ENCODE assay signal across 2 cellular contexts in genomic region chr14:25049559-25050493, GRCh38.
TF ChIP-seq lines count a peak whose summit lies in the region.

Gene STXBP6 (minus strand): TSS chr14:25050147. CDS start chr14:24974818, 75,329 bp downstream.

TF ChIP-seq in GM12891, 5 proteins besides CTCF, POLR2A, EP300 and RAD21 (continued from another document):
- no peak for TF ChIP-seq SPI1 (IDR thresholded peaks at IDR 0.05; ENCODE audit: low read depth, low read length)
- no peak for TF ChIP-seq PAX5 (IDR thresholded peaks at IDR 0.05; ENCODE audit: insufficient read depth, low read length, severe bottlenecking)

TF ChIP-seq in IMR-90, 13 proteins besides CTCF, POLR2A, EP300 and RAD21 (continued from another document):
- no peak for TF ChIP-seq USF2 (IDR thresholded peaks at IDR 0.05; ENCODE audit: low read depth, low read length)
- TF ChIP-seq MAZ (IDR thresholded peaks at IDR 0.05; ENCODE audit: borderline replicate concordance, low read depth, low read length): peak; percentile 33; the same call in 1 of the 2 replicates
